In genomic region chr16:12062343-12063003, GRCh38 we compare ENCODE assay signal across 8 cellular contexts.
DNase-seq lines count a peak whose midpoint lies in the region; ATAC-seq, FAIRE-seq and TF ChIP-seq lines count a peak whose summit lies in the region.

No MANE protein-coding gene starts in this region.

- intact Hi-C loops in pancreas (cut with DNase I), result no loop called here

- no peaks in the 10 kb centered on the region for H3K9me3 ChIP-seq in BLaER1 treated with 17β-estradiol and CSF1 and Interleukin-3, amounts not matched to agents 10 nM and 100 nM (replicated peaks in 1 of 11)
- no peaks in the 10 kb centered on the region for H3K9me3 ChIP-seq in OCI-LY1 (ENCODE audit: low read length)
- no peaks in the 10 kb centered on the region for H3K9me3 ChIP-seq in pancreas

- peaks cover 0 to 24% (median under 1%) of the 10 kb centered on the region in 11 experiments; a peak in 6 of 22 replicates for H3K36me3 ChIP-seq in BLaER1 treated with 17β-estradiol and CSF1 and Interleukin-3, amounts not matched to agents 10 nM and 100 nM
- H3K36me3 ChIP-seq in OCI-LY1 (ENCODE audit: insufficient read depth, low read length), result peaks cover 36% of the 10 kb centered on the region; the same call in 1 of the 2 replicates
- H3K36me3 ChIP-seq in pancreas, result no peaks in the 10 kb centered on the region

- H3K4me1 ChIP-seq in BLaER1 treated with 17β-estradiol and CSF1 and Interleukin-3, amounts not matched to agents 10 nM and 100 nM, result peaks cover 35 to 59% (median 54%) of the 10 kb centered on the region in 10 experiments
- H3K4me1 ChIP-seq in OCI-LY1 (ENCODE audit: insufficient read depth, low read length, severe bottlenecking) (peaks cover 48% of the 10 kb centered on the region), pancreas (no peaks in the 10 kb centered on the region)

- FAIRE-seq in pancreas (lab: Jason Lieb, UNC), result no peak

- H3K27ac ChIP-seq in BLaER1 treated with 17β-estradiol and CSF1 and Interleukin-3, amounts not matched to agents 10 nM and 100 nM, result peak overlapping the region in 6 of 11 experiments; percentile 2 to 40 (median 14); a peak in 6 of 22 replicates
- H3K27ac ChIP-seq in OCI-LY1 (ENCODE audit: low read depth, low read length, poor library complexity, severe bottlenecking) (peak overlapping the region; percentile 46), pancreas (peak overlapping the region in 1 of 4 donors; percentile 4)

- peak; percentile 94 for DNase-seq in fibroblast of mammary gland (ENCODE audit: low read depth)
- DNase-seq in pancreas, result no peak
- DNase-seq in stimulated activated CD8-positive, alpha-beta memory T cell treated with anti-CD3 and anti-CD28 coated beads, Interleukin-4, amount 100 ng/mL, for 48 hours, result no peak
- DNase-seq in NCI-H2227 treated with DMSO at 0.1 percent for 48 hours (lab: John Stamatoyannopoulos, UW), result no peak
- no peak for DNase-seq in NCI-H748 (lab: John Stamatoyannopoulos, UW; ENCODE audit: unreplicated experiment)

- no peak overlapping the region for H2AFZ ChIP-seq in OCI-LY1 (ENCODE audit: low read length)

- H3K9ac ChIP-seq in BLaER1 treated with 17β-estradiol and CSF1 and Interleukin-3, amounts not matched to agents 10 nM and 100 nM, result peak overlapping the region in 2 of 11 experiments; percentile 19 to 25; a peak in 3 of 22 replicates
- no peak overlapping the region for H3K9ac ChIP-seq in OCI-LY1 (ENCODE audit: low read length)

- no peaks in the 10 kb centered on the region for H3K9me2 ChIP-seq in OCI-LY1 (ENCODE audit: low read depth, low read length)

- no peaks in the 10 kb centered on the region for H3F3A ChIP-seq in OCI-LY1 (ENCODE audit: insufficient read depth, low read length)

- TF ChIP-seq CTCF in OCI-LY1 (IDR thresholded peaks at IDR 0.05; ENCODE audit: low read length) (no peak), fibroblast of mammary gland (conservative IDR thresholded peaks at IDR 0.05; ENCODE audit: control insufficient read depth, insufficient read depth, low read depth, low read length) (no peak), pancreas (IDR thresholded peaks at IDR 0.05) (no peak)

- H3K4me3 ChIP-seq in BLaER1 treated with 17β-estradiol and CSF1 and Interleukin-3, amounts not matched to agents 10 nM and 100 nM, result no peak overlapping the region
- no peak overlapping the region for H3K4me3 ChIP-seq in OCI-LY1 (ENCODE audit: low read depth, low read length, poor library complexity, severe bottlenecking)
- no peak overlapping the region for H3K4me3 ChIP-seq in fibroblast of mammary gland (ENCODE audit: control insufficient read depth, low read depth, low read length)
- no peak overlapping the region for H3K4me3 ChIP-seq in pancreas

- peaks cover 0 to 20% (median 0%) of the 10 kb centered on the region in 11 experiments; a peak in 5 of 22 replicates for H4K20me1 ChIP-seq in BLaER1 treated with 17β-estradiol and CSF1 and Interleukin-3, amounts not matched to agents 10 nM and 100 nM
- H4K20me1 ChIP-seq in OCI-LY1 (ENCODE audit: insufficient read depth, low read length), result no peaks in the 10 kb centered on the region

- H3K27me3 ChIP-seq in BLaER1 treated with 17β-estradiol and CSF1 and Interleukin-3, amounts not matched to agents 10 nM and 100 nM, result no peaks in the 10 kb centered on the region
- H3K27me3 ChIP-seq in OCI-LY1 (ENCODE audit: insufficient read depth, low read length) (no peaks in the 10 kb centered on the region), pancreas (no peaks in the 10 kb centered on the region)

- H3K79me2 ChIP-seq in OCI-LY1 (ENCODE audit: insufficient read depth, low read length), result no peaks in the 10 kb centered on the region

- peak in 3 of 4 donors; percentile 74 to 84 (median 75) for ATAC-seq in pancreas
- no peak for ATAC-seq in GM21529 (IDR thresholded peaks at IDR 0.05; ENCODE audit: unreplicated experiment)

- WGBS in pancreas, 2 donors, result 67 to 73% methylated on average over 10 of the region's 10 CpGs

- peak overlapping the region; percentile 1 to 80 (median 49); a peak in 20 of 22 replicates for H3K4me2 ChIP-seq in BLaER1 treated with 17β-estradiol and CSF1 and Interleukin-3, amounts not matched to agents 10 nM and 100 nM
- H3K4me2 ChIP-seq in OCI-LY1 (ENCODE audit: low read length), result no peak overlapping the region
